1 cellular context compared by ENCODE assay signal in the genomic region with DNA sequence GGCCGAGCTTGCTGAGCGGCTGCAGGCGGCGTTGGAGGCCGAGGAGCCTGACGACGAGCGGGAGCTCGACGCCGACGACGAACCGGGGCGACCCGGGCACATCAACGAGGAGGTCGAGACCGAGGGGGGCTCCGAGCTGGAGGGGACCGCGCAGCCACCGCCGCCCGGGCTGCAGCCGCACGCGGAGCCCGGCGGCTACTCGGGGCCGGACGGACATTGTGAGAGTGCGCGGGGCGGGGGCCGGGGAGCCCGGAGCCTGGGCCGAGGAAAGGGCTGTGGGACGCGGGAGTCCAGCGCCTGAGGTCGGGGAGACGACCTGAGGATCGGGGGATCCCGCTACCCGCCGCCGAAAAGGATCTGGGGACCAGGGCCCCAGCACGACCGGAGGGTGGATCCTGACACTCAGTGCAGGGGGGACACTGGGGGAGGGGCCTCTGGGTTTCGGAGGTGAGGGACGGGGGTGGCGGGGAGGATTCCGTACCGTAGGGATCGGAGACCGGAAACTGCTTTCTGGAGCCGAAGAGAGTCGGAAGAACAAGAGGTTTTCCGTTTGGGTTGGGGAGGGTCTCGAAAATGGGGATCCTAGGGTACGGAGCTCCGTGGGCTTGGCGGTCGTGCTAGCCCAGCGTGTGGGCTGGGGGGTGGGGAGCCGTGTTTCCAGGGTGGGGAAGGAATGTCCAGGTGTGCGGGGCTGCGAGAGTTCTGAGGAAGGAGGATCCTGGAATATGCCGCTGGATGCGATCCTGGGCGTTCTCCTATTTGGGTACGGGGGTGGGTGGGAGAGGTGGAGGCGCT.
TF ChIP-seq lines count a peak whose summit lies in the region.

No MANE protein-coding gene starts in this region.

TF ChIP-seq in HepG2, 621 proteins besides CTCF, POLR2A, EP300 and RAD21 (continued from another document and continues in another):
- TF ChIP-seq NFE2 (CRISPR knock-in tag; IDR thresholded peaks at IDR 0.05), result no peak
- TF ChIP-seq ZBTB3 (CRISPR knock-in tag; IDR thresholded peaks at IDR 0.05; ENCODE audit: borderline replicate concordance, low read depth), result no peak
- TF ChIP-seq TBP (CRISPR knock-in tag; IDR thresholded peaks at IDR 0.05), result no peak
- TF ChIP-seq, protein P1, sequence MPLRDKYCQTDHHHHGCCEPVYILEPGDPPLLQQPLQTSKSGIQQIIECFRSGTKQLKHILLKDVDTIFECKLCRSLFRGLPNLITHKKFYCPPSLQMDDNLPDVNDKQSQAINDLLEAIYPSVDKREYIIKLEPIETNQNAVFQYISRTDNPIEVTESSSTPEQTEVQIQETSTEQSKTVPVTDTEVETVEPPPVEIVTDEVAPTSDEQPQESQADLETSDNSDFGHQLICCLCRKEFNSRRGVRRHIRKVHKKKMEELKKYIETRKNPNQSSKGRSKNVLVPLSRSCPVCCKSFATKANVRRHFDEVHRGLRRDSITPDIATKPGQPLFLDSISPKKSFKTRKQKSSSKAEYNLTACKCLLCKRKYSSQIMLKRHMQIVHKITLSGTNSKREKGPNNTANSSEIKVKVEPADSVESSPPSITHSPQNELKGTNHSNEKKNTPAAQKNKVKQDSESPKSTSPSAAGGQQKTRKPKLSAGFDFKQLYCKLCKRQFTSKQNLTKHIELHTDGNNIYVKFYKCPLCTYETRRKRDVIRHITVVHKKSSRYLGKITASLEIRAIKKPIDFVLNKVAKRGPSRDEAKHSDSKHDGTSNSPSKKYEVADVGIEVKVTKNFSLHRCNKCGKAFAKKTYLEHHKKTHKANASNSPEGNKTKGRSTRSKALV (CRISPR knock-in tag; IDR thresholded peaks at IDR 0.05), result no peak
- TF ChIP-seq, protein P2, sequence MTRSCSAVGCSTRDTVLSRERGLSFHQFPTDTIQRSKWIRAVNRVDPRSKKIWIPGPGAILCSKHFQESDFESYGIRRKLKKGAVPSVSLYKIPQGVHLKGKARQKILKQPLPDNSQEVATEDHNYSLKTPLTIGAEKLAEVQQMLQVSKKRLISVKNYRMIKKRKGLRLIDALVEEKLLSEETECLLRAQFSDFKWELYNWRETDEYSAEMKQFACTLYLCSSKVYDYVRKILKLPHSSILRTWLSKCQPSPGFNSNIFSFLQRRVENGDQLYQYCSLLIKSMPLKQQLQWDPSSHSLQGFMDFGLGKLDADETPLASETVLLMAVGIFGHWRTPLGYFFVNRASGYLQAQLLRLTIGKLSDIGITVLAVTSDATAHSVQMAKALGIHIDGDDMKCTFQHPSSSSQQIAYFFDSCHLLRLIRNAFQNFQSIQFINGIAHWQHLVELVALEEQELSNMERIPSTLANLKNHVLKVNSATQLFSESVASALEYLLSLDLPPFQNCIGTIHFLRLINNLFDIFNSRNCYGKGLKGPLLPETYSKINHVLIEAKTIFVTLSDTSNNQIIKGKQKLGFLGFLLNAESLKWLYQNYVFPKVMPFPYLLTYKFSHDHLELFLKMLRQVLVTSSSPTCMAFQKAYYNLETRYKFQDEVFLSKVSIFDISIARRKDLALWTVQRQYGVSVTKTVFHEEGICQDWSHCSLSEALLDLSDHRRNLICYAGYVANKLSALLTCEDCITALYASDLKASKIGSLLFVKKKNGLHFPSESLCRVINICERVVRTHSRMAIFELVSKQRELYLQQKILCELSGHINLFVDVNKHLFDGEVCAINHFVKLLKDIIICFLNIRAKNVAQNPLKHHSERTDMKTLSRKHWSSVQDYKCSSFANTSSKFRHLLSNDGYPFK (CRISPR knock-in tag; IDR thresholded peaks at IDR 0.05; ENCODE audit: borderline replicate concordance), result no peak
- no peak for TF ChIP-seq KLF13 (CRISPR knock-in tag; IDR thresholded peaks at IDR 0.05)
- no peak for TF ChIP-seq CBX1 (IDR thresholded peaks at IDR 0.05; ENCODE audit: low read depth)
- TF ChIP-seq NFIB (CRISPR knock-in tag; IDR thresholded peaks at IDR 0.05; ENCODE audit: borderline replicate concordance), result no peak
- no peak for TF ChIP-seq SALL1 (CRISPR knock-in tag; IDR thresholded peaks at IDR 0.05)
- TF ChIP-seq JUNB (CRISPR knock-in tag; IDR thresholded peaks at IDR 0.05; ENCODE audit: borderline replicate concordance), result no peak
- no peak for TF ChIP-seq RXRA (CRISPR knock-in tag; IDR thresholded peaks at IDR 0.05)
- TF ChIP-seq, protein P3, sequence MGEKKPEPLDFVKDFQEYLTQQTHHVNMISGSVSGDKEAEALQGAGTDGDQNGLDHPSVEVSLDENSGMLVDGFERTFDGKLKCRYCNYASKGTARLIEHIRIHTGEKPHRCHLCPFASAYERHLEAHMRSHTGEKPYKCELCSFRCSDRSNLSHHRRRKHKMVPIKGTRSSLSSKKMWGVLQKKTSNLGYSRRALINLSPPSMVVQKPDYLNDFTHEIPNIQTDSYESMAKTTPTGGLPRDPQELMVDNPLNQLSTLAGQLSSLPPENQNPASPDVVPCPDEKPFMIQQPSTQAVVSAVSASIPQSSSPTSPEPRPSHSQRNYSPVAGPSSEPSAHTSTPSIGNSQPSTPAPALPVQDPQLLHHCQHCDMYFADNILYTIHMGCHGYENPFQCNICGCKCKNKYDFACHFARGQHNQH (CRISPR knock-in tag; IDR thresholded peaks at IDR 0.05), result no peak
- TF ChIP-seq, protein P4, sequence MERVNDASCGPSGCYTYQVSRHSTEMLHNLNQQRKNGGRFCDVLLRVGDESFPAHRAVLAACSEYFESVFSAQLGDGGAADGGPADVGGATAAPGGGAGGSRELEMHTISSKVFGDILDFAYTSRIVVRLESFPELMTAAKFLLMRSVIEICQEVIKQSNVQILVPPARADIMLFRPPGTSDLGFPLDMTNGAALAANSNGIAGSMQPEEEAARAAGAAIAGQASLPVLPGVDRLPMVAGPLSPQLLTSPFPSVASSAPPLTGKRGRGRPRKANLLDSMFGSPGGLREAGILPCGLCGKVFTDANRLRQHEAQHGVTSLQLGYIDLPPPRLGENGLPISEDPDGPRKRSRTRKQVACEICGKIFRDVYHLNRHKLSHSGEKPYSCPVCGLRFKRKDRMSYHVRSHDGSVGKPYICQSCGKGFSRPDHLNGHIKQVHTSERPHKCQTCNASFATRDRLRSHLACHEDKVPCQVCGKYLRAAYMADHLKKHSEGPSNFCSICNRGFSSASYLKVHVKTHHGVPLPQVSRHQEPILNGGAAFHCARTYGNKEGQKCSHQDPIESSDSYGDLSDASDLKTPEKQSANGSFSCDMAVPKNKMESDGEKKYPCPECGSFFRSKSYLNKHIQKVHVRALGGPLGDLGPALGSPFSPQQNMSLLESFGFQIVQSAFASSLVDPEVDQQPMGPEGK (CRISPR knock-in tag; IDR thresholded peaks at IDR 0.05), result peak; percentile 75; the same call in 1 of the 2 replicates
- peak; percentile 96 for TF ChIP-seq AGO2 (optimal IDR thresholded peaks at IDR 0.05; ENCODE audit: low read depth, low read length)
- no peak for TF ChIP-seq ZNF335 (CRISPR knock-in tag; IDR thresholded peaks at IDR 0.05)
- TF ChIP-seq, protein P5, sequence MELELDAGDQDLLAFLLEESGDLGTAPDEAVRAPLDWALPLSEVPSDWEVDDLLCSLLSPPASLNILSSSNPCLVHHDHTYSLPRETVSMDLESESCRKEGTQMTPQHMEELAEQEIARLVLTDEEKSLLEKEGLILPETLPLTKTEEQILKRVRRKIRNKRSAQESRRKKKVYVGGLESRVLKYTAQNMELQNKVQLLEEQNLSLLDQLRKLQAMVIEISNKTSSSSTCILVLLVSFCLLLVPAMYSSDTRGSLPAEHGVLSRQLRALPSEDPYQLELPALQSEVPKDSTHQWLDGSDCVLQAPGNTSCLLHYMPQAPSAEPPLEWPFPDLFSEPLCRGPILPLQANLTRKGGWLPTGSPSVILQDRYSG (CRISPR knock-in tag; IDR thresholded peaks at IDR 0.05), result 0 out of 2 replicates have a peak, but pooled peaks have one; percentile 67
- TF ChIP-seq, protein P6, sequence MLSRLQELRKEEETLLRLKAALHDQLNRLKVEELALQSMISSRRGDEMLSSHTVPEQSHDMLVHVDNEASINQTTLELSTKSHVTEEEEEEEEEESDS (CRISPR knock-in tag; IDR thresholded peaks at IDR 0.05; ENCODE audit: borderline replicate concordance), result no peak
- TF ChIP-seq MYC (CRISPR knock-in tag; IDR thresholded peaks at IDR 0.05; ENCODE audit: borderline replicate concordance), result no peak; the same call in 1 of the 2 replicates
- TF ChIP-seq, protein P7, sequence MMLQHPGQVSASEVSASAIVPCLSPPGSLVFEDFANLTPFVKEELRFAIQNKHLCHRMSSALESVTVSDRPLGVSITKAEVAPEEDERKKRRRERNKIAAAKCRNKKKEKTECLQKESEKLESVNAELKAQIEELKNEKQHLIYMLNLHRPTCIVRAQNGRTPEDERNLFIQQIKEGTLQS (CRISPR knock-in tag; IDR thresholded peaks at IDR 0.05), result no peak
- no peak for TF ChIP-seq KMT2A (CRISPR knock-in tag; IDR thresholded peaks at IDR 0.05)
- TF ChIP-seq, protein P8, sequence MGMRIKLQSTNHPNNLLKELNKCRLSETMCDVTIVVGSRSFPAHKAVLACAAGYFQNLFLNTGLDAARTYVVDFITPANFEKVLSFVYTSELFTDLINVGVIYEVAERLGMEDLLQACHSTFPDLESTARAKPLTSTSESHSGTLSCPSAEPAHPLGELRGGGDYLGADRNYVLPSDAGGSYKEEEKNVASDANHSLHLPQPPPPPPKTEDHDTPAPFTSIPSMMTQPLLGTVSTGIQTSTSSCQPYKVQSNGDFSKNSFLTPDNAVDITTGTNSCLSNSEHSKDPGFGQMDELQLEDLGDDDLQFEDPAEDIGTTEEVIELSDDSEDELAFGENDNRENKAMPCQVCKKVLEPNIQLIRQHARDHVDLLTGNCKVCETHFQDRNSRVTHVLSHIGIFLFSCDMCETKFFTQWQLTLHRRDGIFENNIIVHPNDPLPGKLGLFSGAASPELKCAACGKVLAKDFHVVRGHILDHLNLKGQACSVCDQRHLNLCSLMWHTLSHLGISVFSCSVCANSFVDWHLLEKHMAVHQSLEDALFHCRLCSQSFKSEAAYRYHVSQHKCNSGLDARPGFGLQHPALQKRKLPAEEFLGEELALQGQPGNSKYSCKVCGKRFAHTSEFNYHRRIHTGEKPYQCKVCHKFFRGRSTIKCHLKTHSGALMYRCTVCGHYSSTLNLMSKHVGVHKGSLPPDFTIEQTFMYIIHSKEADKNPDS (CRISPR knock-in tag; IDR thresholded peaks at IDR 0.05), result no peak
- no peak; the same call in 1 of the 2 replicates for TF ChIP-seq ZNF160 (CRISPR knock-in tag; IDR thresholded peaks at IDR 0.05)
- TF ChIP-seq, protein P9, sequence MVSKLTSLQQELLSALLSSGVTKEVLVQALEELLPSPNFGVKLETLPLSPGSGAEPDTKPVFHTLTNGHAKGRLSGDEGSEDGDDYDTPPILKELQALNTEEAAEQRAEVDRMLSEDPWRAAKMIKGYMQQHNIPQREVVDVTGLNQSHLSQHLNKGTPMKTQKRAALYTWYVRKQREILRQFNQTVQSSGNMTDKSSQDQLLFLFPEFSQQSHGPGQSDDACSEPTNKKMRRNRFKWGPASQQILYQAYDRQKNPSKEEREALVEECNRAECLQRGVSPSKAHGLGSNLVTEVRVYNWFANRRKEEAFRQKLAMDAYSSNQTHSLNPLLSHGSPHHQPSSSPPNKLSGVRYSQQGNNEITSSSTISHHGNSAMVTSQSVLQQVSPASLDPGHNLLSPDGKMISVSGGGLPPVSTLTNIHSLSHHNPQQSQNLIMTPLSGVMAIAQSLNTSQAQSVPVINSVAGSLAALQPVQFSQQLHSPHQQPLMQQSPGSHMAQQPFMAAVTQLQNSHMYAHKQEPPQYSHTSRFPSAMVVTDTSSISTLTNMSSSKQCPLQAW (CRISPR knock-in tag; IDR thresholded peaks at IDR 0.05), result no peak
- TF ChIP-seq ZNF24 (IDR thresholded peaks at IDR 0.05), result no peak
- no peak for TF ChIP-seq NFYC (CRISPR knock-in tag; IDR thresholded peaks at IDR 0.05)
- peak; percentile 90; the same call in 1 of the 2 replicates for TF ChIP-seq GLI4 (CRISPR knock-in tag; IDR thresholded peaks at IDR 0.05; ENCODE audit: borderline replicate concordance)
- TF ChIP-seq, protein P10, sequence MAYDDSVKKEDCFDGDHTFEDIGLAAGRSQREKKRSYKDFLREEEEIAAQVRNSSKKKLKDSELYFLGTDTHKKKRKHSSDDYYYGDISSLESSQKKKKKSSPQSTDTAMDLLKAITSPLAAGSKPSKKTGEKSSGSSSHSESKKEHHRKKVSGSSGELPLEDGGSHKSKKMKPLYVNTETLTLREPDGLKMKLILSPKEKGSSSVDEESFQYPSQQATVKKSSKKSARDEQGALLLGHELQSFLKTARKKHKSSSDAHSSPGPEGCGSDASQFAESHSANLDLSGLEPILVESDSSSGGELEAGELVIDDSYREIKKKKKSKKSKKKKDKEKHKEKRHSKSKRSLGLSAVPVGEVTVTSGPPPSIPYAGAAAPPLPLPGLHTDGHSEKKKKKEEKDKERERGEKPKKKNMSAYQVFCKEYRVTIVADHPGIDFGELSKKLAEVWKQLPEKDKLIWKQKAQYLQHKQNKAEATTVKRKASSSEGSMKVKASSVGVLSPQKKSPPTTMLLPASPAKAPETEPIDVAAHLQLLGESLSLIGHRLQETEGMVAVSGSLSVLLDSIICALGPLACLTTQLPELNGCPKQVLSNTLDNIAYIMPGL (CRISPR knock-in tag; IDR thresholded peaks at IDR 0.05; ENCODE audit: borderline replicate concordance in 1 of 2, low read depth in 1 of 2), result peak in 1 of 2 experiments; percentile 70; a peak in 2 of 4 replicates
- no peak for TF ChIP-seq TBL1XR1 (IDR thresholded peaks at IDR 0.05; ENCODE audit: borderline replicate concordance, low read length, partially characterized antibody)
- TF ChIP-seq, protein P11, sequence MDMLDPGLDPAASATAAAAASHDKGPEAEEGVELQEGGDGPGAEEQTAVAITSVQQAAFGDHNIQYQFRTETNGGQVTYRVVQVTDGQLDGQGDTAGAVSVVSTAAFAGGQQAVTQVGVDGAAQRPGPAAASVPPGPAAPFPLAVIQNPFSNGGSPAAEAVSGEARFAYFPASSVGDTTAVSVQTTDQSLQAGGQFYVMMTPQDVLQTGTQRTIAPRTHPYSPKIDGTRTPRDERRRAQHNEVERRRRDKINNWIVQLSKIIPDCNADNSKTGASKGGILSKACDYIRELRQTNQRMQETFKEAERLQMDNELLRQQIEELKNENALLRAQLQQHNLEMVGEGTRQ (IDR thresholded peaks at IDR 0.05; ENCODE audit: low read depth, low read length), result no peak
- TF ChIP-seq, protein P11 (CRISPR knock-in tag; IDR thresholded peaks at IDR 0.05; ENCODE audit: borderline replicate concordance), result no peak
- peak; percentile 17 for TF ChIP-seq ZFX (CRISPR knock-in tag; IDR thresholded peaks at IDR 0.05; ENCODE audit: low read depth)
- TF ChIP-seq ZZZ3 (CRISPR knock-in tag; IDR thresholded peaks at IDR 0.05; ENCODE audit: borderline replicate concordance), result no peak
- no peak for TF ChIP-seq SP2 (CRISPR knock-in tag; IDR thresholded peaks at IDR 0.05)
- no peak for TF ChIP-seq CENPT (CRISPR knock-in tag; IDR thresholded peaks at IDR 0.05; ENCODE audit: low read depth)
- no peak for TF ChIP-seq ELF1 (CRISPR knock-in tag; IDR thresholded peaks at IDR 0.05)
- TF ChIP-seq, protein P12, sequence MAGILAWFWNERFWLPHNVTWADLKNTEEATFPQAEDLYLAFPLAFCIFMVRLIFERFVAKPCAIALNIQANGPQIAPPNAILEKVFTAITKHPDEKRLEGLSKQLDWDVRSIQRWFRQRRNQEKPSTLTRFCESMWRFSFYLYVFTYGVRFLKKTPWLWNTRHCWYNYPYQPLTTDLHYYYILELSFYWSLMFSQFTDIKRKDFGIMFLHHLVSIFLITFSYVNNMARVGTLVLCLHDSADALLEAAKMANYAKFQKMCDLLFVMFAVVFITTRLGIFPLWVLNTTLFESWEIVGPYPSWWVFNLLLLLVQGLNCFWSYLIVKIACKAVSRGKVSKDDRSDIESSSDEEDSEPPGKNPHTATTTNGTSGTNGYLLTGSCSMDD (CRISPR knock-in tag; IDR thresholded peaks at IDR 0.05), result no peak
- TF ChIP-seq ZNF605 (CRISPR knock-in tag; IDR thresholded peaks at IDR 0.05), result no peak
- TF ChIP-seq IKZF4 (CRISPR knock-in tag; IDR thresholded peaks at IDR 0.05; ENCODE audit: borderline replicate concordance, low read depth, not compliant biosample characterization), result no peak
